In the genomic region with DNA sequence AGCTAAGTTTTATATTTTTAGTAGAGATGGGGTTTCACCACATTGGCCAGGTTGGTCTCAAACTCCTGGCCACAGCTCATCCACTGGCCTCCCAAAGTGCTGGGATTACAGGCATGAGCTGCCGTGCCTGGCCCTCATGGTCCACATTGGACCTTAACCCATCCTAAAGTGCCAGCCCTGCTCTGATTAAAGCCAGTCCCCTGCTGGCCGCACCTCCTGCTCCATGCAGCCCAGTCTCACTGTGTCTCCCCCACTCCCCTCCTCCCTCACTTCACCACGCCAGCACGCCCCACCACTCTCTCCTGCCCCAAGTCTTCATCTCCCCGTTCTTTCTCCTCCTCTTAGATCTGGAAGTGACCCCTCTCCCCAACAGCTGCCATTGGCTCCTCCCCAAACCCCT, we compare ENCODE assay signal across 1 cellular context.
TF ChIP-seq lines count a peak whose summit lies in the region.

No MANE protein-coding gene starts in this region.

TF ChIP-seq in HepG2, 621 proteins besides CTCF, POLR2A, EP300 and RAD21:
- TF ChIP-seq, protein P1, sequence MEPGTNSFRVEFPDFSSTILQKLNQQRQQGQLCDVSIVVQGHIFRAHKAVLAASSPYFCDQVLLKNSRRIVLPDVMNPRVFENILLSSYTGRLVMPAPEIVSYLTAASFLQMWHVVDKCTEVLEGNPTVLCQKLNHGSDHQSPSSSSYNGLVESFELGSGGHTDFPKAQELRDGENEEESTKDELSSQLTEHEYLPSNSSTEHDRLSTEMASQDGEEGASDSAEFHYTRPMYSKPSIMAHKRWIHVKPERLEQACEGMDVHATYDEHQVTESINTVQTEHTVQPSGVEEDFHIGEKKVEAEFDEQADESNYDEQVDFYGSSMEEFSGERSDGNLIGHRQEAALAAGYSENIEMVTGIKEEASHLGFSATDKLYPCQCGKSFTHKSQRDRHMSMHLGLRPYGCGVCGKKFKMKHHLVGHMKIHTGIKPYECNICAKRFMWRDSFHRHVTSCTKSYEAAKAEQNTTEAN (CRISPR knock-in tag; conservative IDR thresholded peaks at IDR 0.05) = no peak
- TF ChIP-seq U2AF1 (optimal IDR thresholded peaks at IDR 0.05; ENCODE audit: low read depth, low read length) = no peak
- TF ChIP-seq, protein P2, sequence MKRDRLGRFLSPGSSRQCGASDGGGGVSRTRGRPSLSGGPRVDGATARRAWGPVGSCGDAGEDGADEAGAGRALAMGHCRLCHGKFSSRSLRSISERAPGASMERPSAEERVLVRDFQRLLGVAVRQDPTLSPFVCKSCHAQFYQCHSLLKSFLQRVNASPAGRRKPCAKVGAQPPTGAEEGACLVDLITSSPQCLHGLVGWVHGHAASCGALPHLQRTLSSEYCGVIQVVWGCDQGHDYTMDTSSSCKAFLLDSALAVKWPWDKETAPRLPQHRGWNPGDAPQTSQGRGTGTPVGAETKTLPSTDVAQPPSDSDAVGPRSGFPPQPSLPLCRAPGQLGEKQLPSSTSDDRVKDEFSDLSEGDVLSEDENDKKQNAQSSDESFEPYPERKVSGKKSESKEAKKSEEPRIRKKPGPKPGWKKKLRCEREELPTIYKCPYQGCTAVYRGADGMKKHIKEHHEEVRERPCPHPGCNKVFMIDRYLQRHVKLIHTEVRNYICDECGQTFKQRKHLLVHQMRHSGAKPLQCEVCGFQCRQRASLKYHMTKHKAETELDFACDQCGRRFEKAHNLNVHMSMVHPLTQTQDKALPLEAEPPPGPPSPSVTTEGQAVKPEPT (CRISPR knock-in tag; IDR thresholded peaks at IDR 0.05; ENCODE audit: low read depth) = no peak
- TF ChIP-seq, protein P3, sequence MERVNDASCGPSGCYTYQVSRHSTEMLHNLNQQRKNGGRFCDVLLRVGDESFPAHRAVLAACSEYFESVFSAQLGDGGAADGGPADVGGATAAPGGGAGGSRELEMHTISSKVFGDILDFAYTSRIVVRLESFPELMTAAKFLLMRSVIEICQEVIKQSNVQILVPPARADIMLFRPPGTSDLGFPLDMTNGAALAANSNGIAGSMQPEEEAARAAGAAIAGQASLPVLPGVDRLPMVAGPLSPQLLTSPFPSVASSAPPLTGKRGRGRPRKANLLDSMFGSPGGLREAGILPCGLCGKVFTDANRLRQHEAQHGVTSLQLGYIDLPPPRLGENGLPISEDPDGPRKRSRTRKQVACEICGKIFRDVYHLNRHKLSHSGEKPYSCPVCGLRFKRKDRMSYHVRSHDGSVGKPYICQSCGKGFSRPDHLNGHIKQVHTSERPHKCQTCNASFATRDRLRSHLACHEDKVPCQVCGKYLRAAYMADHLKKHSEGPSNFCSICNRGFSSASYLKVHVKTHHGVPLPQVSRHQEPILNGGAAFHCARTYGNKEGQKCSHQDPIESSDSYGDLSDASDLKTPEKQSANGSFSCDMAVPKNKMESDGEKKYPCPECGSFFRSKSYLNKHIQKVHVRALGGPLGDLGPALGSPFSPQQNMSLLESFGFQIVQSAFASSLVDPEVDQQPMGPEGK (CRISPR knock-in tag; IDR thresholded peaks at IDR 0.05) = no peak
- TF ChIP-seq POLR2G (IDR thresholded peaks at IDR 0.05; ENCODE audit: low read depth, low read length) = no peak
- TF ChIP-seq AGO1 (IDR thresholded peaks at IDR 0.05; ENCODE audit: low read depth, low read length, poor library complexity, severe bottlenecking) = no peak
- no peak for TF ChIP-seq XRCC5 (optimal IDR thresholded peaks at IDR 0.05; ENCODE audit: low read length)
- TF ChIP-seq MAZ (IDR thresholded peaks at IDR 0.05; ENCODE audit: borderline replicate concordance, low read depth, low read length) = no peak
- no peak for TF ChIP-seq MAZ (CRISPR knock-in tag; IDR thresholded peaks at IDR 0.05; ENCODE audit: low read depth)
- no peak for TF ChIP-seq ZSCAN30 (CRISPR knock-in tag; IDR thresholded peaks at IDR 0.05)
- no peak for TF ChIP-seq FOSL1 (CRISPR knock-in tag; IDR thresholded peaks at IDR 0.05; ENCODE audit: borderline replicate concordance)
- TF ChIP-seq HNRNPH1 (optimal IDR thresholded peaks at IDR 0.05; ENCODE audit: low read depth, low read length) = no peak
- TF ChIP-seq BRD4 (CRISPR knock-in tag; IDR thresholded peaks at IDR 0.05) = no peak
- no peak for TF ChIP-seq DMAP1 (CRISPR knock-in tag; IDR thresholded peaks at IDR 0.05)
- no peak for TF ChIP-seq PHF5A (CRISPR knock-in tag; IDR thresholded peaks at IDR 0.05; ENCODE audit: low read depth, unreplicated experiment)
- TF ChIP-seq ZNF160 (CRISPR knock-in tag; IDR thresholded peaks at IDR 0.05) = no peak
- no peak for TF ChIP-seq ZNF513 (CRISPR knock-in tag; conservative IDR thresholded peaks at IDR 0.05)
- no peak for TF ChIP-seq MXD4 (CRISPR knock-in tag; IDR thresholded peaks at IDR 0.05)
- TF ChIP-seq, protein P4, sequence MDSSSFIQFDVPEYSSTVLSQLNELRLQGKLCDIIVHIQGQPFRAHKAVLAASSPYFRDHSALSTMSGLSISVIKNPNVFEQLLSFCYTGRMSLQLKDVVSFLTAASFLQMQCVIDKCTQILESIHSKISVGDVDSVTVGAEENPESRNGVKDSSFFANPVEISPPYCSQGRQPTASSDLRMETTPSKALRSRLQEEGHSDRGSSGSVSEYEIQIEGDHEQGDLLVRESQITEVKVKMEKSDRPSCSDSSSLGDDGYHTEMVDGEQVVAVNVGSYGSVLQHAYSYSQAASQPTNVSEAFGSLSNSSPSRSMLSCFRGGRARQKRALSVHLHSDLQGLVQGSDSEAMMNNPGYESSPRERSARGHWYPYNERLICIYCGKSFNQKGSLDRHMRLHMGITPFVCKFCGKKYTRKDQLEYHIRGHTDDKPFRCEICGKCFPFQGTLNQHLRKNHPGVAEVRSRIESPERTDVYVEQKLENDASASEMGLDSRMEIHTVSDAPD (CRISPR knock-in tag; IDR thresholded peaks at IDR 0.05) = no peak
